Comparison of ENCODE assay signal across 8 cellular contexts in genomic region chr5:50963647-50964584, GRCh38.
A peak's percentile ranks its signal among the peaks of the same experiment; 100 is the strongest.
DNase-seq lines count a peak whose midpoint lies in the region; ATAC-seq and TF ChIP-seq lines count a peak whose summit lies in the region.

No MANE protein-coding gene starts in this region.

- H3K4me1 ChIP-seq in OCI-LY3 (ENCODE audit: low read length) = no peaks in the 10 kb centered on the region
- H3K4me1 ChIP-seq in trophoblast cell (ENCODE audit: control insufficient read depth in 1 of 2, insufficient read depth in 2 of 2, low read length in 2 of 2) = peaks cover 0 to 2% of the 10 kb centered on the region in 2 experiments

- H3K9me3 ChIP-seq in OCI-LY3 (ENCODE audit: insufficient read depth, low read length) = no peaks in the 10 kb centered on the region
- no peaks in the 10 kb centered on the region for H3K9me3 ChIP-seq in trophoblast cell (ENCODE audit: insufficient read depth, low read depth, low read length)

- ATAC-seq in stimulated activated naive CD8-positive, alpha-beta T cell treated with anti-CD3 and anti-CD28 coated beads, Interleukin-15, Interleukin-2, amounts not matched to agents 100 U/mL and 50 U/mL, for 24 hours = no peak
- no peak for ATAC-seq in HG03196 (IDR thresholded peaks at IDR 0.05; ENCODE audit: unreplicated experiment)

- H3K4me3 Mint-ChIP-seq in stimulated activated naive CD8-positive, alpha-beta T cell treated with anti-CD3 and anti-CD28 coated beads, Interleukin-15, Interleukin-2, amounts not matched to agents 100 ng/mL and 50 ng/mL, for 24 hours = peak overlapping the region; percentile 82

- H3K4me2 ChIP-seq in OCI-LY3 (ENCODE audit: low read length) = peak overlapping the region; percentile 89
- H3K4me2 ChIP-seq in trophoblast cell (ENCODE audit: low read length) = peak overlapping the region; percentile 96

- no CpG with 5 or more reads among the region's 42 CpGs for WGBS in trophoblast cell (ENCODE audit: extremely low coverage, insufficient coverage, insufficient read length)

- H3K27ac Mint-ChIP-seq in stimulated activated naive CD8-positive, alpha-beta T cell treated with anti-CD3 and anti-CD28 coated beads, Interleukin-15, Interleukin-2, amounts not matched to agents 100 ng/mL and 50 ng/mL, for 24 hours = no peak overlapping the region

- TF ChIP-seq CTCF in OCI-LY3 (IDR thresholded peaks at IDR 0.05; ENCODE audit: low read depth, low read length) (no peak), epithelial cell of proximal tubule (conservative IDR thresholded peaks at IDR 0.05; ENCODE audit: low read depth, low read length) (no peak)

- peaks cover 45% of the 10 kb centered on the region for H3K4me1 Mint-ChIP-seq in stimulated activated naive CD8-positive, alpha-beta T cell treated with anti-CD3 and anti-CD28 coated beads, Interleukin-15, Interleukin-2, amounts not matched to agents 100 ng/mL and 50 ng/mL, for 24 hours (ENCODE audit: low read depth)

- no peaks in the 10 kb centered on the region for H3K9me3 Mint-ChIP-seq in stimulated activated naive CD8-positive, alpha-beta T cell treated with anti-CD3 and anti-CD28 coated beads, Interleukin-15, Interleukin-2, amounts not matched to agents 100 ng/mL and 50 ng/mL, for 24 hours

- H4K8ac ChIP-seq in trophoblast cell (ENCODE audit: low read depth, low read length) = no peak overlapping the region

- H2BK5ac ChIP-seq in trophoblast cell (ENCODE audit: low read depth, low read length, poor library complexity) = no peak overlapping the region

- H2AFZ ChIP-seq in OCI-LY3 (ENCODE audit: low read depth, low read length) (peak overlapping the region; percentile 99), trophoblast cell (ENCODE audit: insufficient read depth, low read length, poor library complexity) (no peak overlapping the region)

- H2BK12ac ChIP-seq in trophoblast cell (ENCODE audit: low read length) = no peak overlapping the region

- H3K4me3 ChIP-seq in OCI-LY3 (ENCODE audit: low read length) = peak overlapping the region; percentile 97
- peak overlapping the region; percentile 50 for H3K4me3 ChIP-seq in epithelial cell of proximal tubule (ENCODE audit: low read depth, low read length)
- H3K4me3 ChIP-seq in trophoblast cell (ENCODE audit: low read depth, low read length) = peak overlapping the region; percentile 14

- peaks cover 79% of the 10 kb centered on the region for H3K27me3 Mint-ChIP-seq in stimulated activated naive CD8-positive, alpha-beta T cell treated with anti-CD3 and anti-CD28 coated beads, Interleukin-15, Interleukin-2, amounts not matched to agents 100 ng/mL and 50 ng/mL, for 24 hours

- no peak overlapping the region for H3K18ac ChIP-seq in trophoblast cell (ENCODE audit: low read length)

- H3K27me3 ChIP-seq in OCI-LY3 (ENCODE audit: low read depth, low read length) (no peaks in the 10 kb centered on the region; the same call in 1 of the 2 replicates), trophoblast cell (ENCODE audit: insufficient read depth, low read length) (peaks cover 50% of the 10 kb centered on the region)

- no peaks in the 10 kb centered on the region for H3K79me2 ChIP-seq in OCI-LY3 (ENCODE audit: low read length)
- no peaks in the 10 kb centered on the region for H3K79me2 ChIP-seq in trophoblast cell (ENCODE audit: control insufficient read depth, insufficient read depth, low read length, poor library complexity)

- no peak overlapping the region for H4K91ac ChIP-seq in trophoblast cell (ENCODE audit: low read depth, low read length)

- H2BK120ac ChIP-seq in trophoblast cell (ENCODE audit: insufficient read depth, low read length, poor library complexity) = no peak overlapping the region

- no peak overlapping the region for H3K27ac ChIP-seq in OCI-LY3 (ENCODE audit: low read length)
- H3K27ac ChIP-seq in trophoblast cell (ENCODE audit: low read depth, low read length) = no peak overlapping the region

- H3K36me3 ChIP-seq in OCI-LY3 (replicated peaks; ENCODE audit: low read depth, low read length) (no peaks in the 10 kb centered on the region), trophoblast cell (ENCODE audit: control insufficient read depth in 1 of 2, insufficient read depth in 2 of 2, low read length in 2 of 2) (no peaks in the 10 kb centered on the region)

- H3K14ac ChIP-seq in trophoblast cell (ENCODE audit: low read length) = no peak overlapping the region

- H3K79me1 ChIP-seq in trophoblast cell (ENCODE audit: low read length) = no peaks in the 10 kb centered on the region

- H2AK5ac ChIP-seq in trophoblast cell (ENCODE audit: low read length) = no peak overlapping the region

- H4K20me1 ChIP-seq in OCI-LY3 (ENCODE audit: insufficient read depth, low read length) = no peaks in the 10 kb centered on the region

- no peak for DNase-seq in stimulated activated naive CD8-positive, alpha-beta T cell treated with anti-CD3 and anti-CD28 coated beads, Interleukin-15, Interleukin-2, amounts not matched to agents 100 U/mL and 50 U/mL, for 24 hours
- DNase-seq in epithelial cell of proximal tubule (ENCODE audit: low read depth) (no peak), trophoblast cell (no peak), ureter (ENCODE audit: low spot score) (no peak)
- no peak for DNase-seq in activated CD4-positive, CD25-positive, alpha-beta regulatory T cell treated with anti-CD3 and anti-CD28 coated beads, Interleukin-2, amount 50 U/mL, for 72 hours

- H3K4ac ChIP-seq in trophoblast cell (ENCODE audit: low read depth, low read length) = no peak overlapping the region

- no peaks in the 10 kb centered on the region for H3K36me3 Mint-ChIP-seq in stimulated activated naive CD8-positive, alpha-beta T cell treated with anti-CD3 and anti-CD28 coated beads, Interleukin-15, Interleukin-2, amounts not matched to agents 100 ng/mL and 50 ng/mL, for 24 hours (ENCODE audit: low read depth)

- H3K9ac ChIP-seq in OCI-LY3 (ENCODE audit: low read length) (peak overlapping the region; percentile 71), trophoblast cell (ENCODE audit: low read length) (no peak overlapping the region)

- no peak overlapping the region for H3K23ac ChIP-seq in trophoblast cell (ENCODE audit: low read length)

- H4K12ac ChIP-seq in trophoblast cell (ENCODE audit: low read depth, low read length) = no peak overlapping the region

Comparison
In these comparisons a context has a peak if more than half of its experiments do, and no peak if none do; other contexts are left out.
1. H3K4me3 ChIP-seq: peak in every context shown above with its lines; median percentile 97 in OCI-LY3; 50 in epithelial cell of proximal tubule; 14 in trophoblast cell.